16 cellular contexts compared by ENCODE assay signal in genomic region chr21:33647560-33647959, GRCh38. TPM values are rescaled to one million over a fixed set of nuclear protein-coding genes. Genes with fewer than 3 reads are reported as not detected.
DNase-seq lines count a peak whose midpoint lies in the region; TF ChIP-seq lines count a peak whose summit lies in the region.
"Had no signal": no experiment of that assay in that cellular context is flagged by ENCODE, and none has a peak within 500 bp of the region (broad histone marks: within the 10 kb centered on the region; RNA-seq: fewer than 3 reads in every experiment).

No MANE protein-coding gene starts in this region.

- H3K27ac ChIP-seq in trophoblast cell (ENCODE audit: low read depth, low read length) = no peak overlapping the region
- H3K27ac ChIP-seq in subcutaneous abdominal adipose tissue (ENCODE audit: low read depth, low read length) = peak overlapping the region; percentile 32
- H3K27ac ChIP-seq: 22Rv1; A549; BLaER1 treated with 17β-estradiol and CSF1 and Interleukin-3, amounts not matched to agents 10 nM and 100 nM; C4-2B had no signal

- H3K79me2 ChIP-seq in trophoblast cell (ENCODE audit: control insufficient read depth, insufficient read depth, low read length, poor library complexity) = peaks cover 26% of the 10 kb centered on the region

- WGBS in trophoblast cell (ENCODE audit: extremely low coverage, insufficient coverage, insufficient read length) = no CpG with 5 or more reads among the region's 4 CpGs

- BruUV-seq in Caco-2 (replicated peaks; lab: Mats Ljungman, UMichigan) = no TSS peak

- intact Hi-C loops in Caco-2 (cut with micrococcal nuclease; ENCODE audit: unreplicated experiment) = no loop called here

- H3K9me3 ChIP-seq in Caco-2 (no peaks in the 10 kb centered on the region), trophoblast cell (ENCODE audit: insufficient read depth, low read depth, low read length) (no peaks in the 10 kb centered on the region), subcutaneous abdominal adipose tissue (ENCODE audit: control insufficient read depth in 5 of 5, low read length in 5 of 5) (no peaks in the 10 kb centered on the region)
- H3K9me3 ChIP-seq: A549; BLaER1 treated with 17β-estradiol and CSF1 and Interleukin-3, amounts not matched to agents 10 nM and 100 nM had no signal

- H2BK5ac ChIP-seq in trophoblast cell (ENCODE audit: low read depth, low read length, poor library complexity) = no peak overlapping the region

- H3K36me3 Mint-ChIP-seq in Caco-2 (ENCODE audit: insufficient read depth, unreplicated experiment) = peaks cover 8% of the 10 kb centered on the region
- H3K36me3 Mint-ChIP-seq: CD8-positive, alpha-beta T cell had no signal

- peaks cover 7% of the 10 kb centered on the region for H3K79me1 ChIP-seq in trophoblast cell (ENCODE audit: low read length)

- no peak for DNase-seq in Caco-2
- no peak for DNase-seq in trophoblast cell
- DNase-seq in hepatic stellate cell (ENCODE audit: low spot score) = no peak
- DNase-seq in islet precursor cell = no peak
- DNase-seq: AML-193; Calu3; CD4-positive, alpha-beta T cell; CD8-positive, alpha-beta T cell; DMS79 treated with DMSO at 0.1 percent for 48 hours; GF-D8 had no signal

- no peak for TF ChIP-seq CTCF in Caco-2 (IDR thresholded peaks at IDR 0.05; ENCODE audit: insufficient read depth in 1 of 2, low read depth in 1 of 2, low read length in 1 of 2, severe bottlenecking in 1 of 2, unreplicated experiment in 1 of 2)

- no peaks in the 10 kb centered on the region for H3K36me3 ChIP-seq in Caco-2 (ENCODE audit: control insufficient read depth, insufficient read depth, low read length)
- H3K36me3 ChIP-seq in trophoblast cell (ENCODE audit: control insufficient read depth in 1 of 2, insufficient read depth in 2 of 2, low read length in 2 of 2) = peaks cover 0 to 3% of the 10 kb centered on the region in 2 experiments
- H3K36me3 ChIP-seq in subcutaneous abdominal adipose tissue (ENCODE audit: control insufficient read depth in 5 of 5, insufficient read depth in 5 of 5, low read length in 5 of 5) = no peaks in the 10 kb centered on the region

- no peak overlapping the region for H2BK12ac ChIP-seq in trophoblast cell (ENCODE audit: low read length)

- H4K12ac ChIP-seq in trophoblast cell (ENCODE audit: low read depth, low read length) = no peak overlapping the region

- H3K18ac ChIP-seq in trophoblast cell (ENCODE audit: low read length) = no peak overlapping the region

- H3K23ac ChIP-seq in trophoblast cell (ENCODE audit: low read length) = no peak overlapping the region

- H3K4ac ChIP-seq in trophoblast cell (ENCODE audit: low read depth, low read length) = peak overlapping the region; percentile 99

- H3K4me3 Mint-ChIP-seq in Caco-2 (ENCODE audit: unreplicated experiment) = no peak overlapping the region
- H3K4me3 Mint-ChIP-seq: B cell; CD4-positive, alpha-beta T cell; CD8-positive, alpha-beta T cell had no signal

- H3K14ac ChIP-seq in trophoblast cell (ENCODE audit: low read length) = no peak overlapping the region

- H3K4me1 Mint-ChIP-seq in Caco-2 (ENCODE audit: low read depth, unreplicated experiment) = peaks cover 34% of the 10 kb centered on the region

- H4K8ac ChIP-seq in trophoblast cell (ENCODE audit: low read depth, low read length) = no peak overlapping the region

- H3K4me3 ChIP-seq in Caco-2 (ENCODE audit: low read depth, low read length) (no peak overlapping the region), trophoblast cell (ENCODE audit: low read depth, low read length) (no peak overlapping the region), subcutaneous abdominal adipose tissue (ENCODE audit: low read depth in 1 of 5, low read length in 5 of 5) (no peak overlapping the region)
- H3K4me3 ChIP-seq: A549; BLaER1 treated with 17β-estradiol and CSF1 and Interleukin-3, amounts not matched to agents 10 nM and 100 nM had no signal

- CTCF ChIA-PET in Caco-2 (lab: Charles Lee) = no interaction called here

- H3K9ac ChIP-seq in trophoblast cell (ENCODE audit: low read length) = no peak overlapping the region
- H3K9ac ChIP-seq in subcutaneous abdominal adipose tissue (ENCODE audit: low read length in 5 of 5) = no peak overlapping the region
- H3K9ac ChIP-seq: BLaER1 treated with 17β-estradiol and CSF1 and Interleukin-3, amounts not matched to agents 10 nM and 100 nM had no signal

- POLR2A ChIA-PET in Caco-2 (lab: Charles Lee) = no interaction called here

- H3K27ac Mint-ChIP-seq in Caco-2 (ENCODE audit: unreplicated experiment) = peak overlapping the region; percentile 39
- H3K27ac Mint-ChIP-seq: B cell; CD4-positive, alpha-beta T cell; CD8-positive, alpha-beta T cell had no signal

- H2BK120ac ChIP-seq in trophoblast cell (ENCODE audit: insufficient read depth, low read length, poor library complexity) = no peak overlapping the region

- H3K27me3 ChIP-seq in Caco-2 (replicated peaks; ENCODE audit: control insufficient read depth, insufficient read depth, low read length) = no peaks in the 10 kb centered on the region
- H3K27me3 ChIP-seq in trophoblast cell (ENCODE audit: insufficient read depth, low read length) = no peaks in the 10 kb centered on the region
- H3K27me3 ChIP-seq in subcutaneous abdominal adipose tissue (ENCODE audit: control insufficient read depth in 5 of 5, insufficient read depth in 4 of 5, low read length in 5 of 5) = no peaks in the 10 kb centered on the region

- H3K4me1 ChIP-seq in Caco-2 (peaks cover 58% of the 10 kb centered on the region), trophoblast cell (ENCODE audit: control insufficient read depth in 1 of 2, insufficient read depth in 2 of 2, low read length in 2 of 2) (peaks cover 4 to 14% of the 10 kb centered on the region in 2 experiments), subcutaneous abdominal adipose tissue (ENCODE audit: control insufficient read depth in 5 of 5, insufficient read depth in 5 of 5, low read length in 5 of 5) (peaks cover 2 to 80% (median 76%) of the 10 kb centered on the region in 5 donors)

- no peak overlapping the region for H2AK5ac ChIP-seq in trophoblast cell (ENCODE audit: low read length)

- H3K9me3 Mint-ChIP-seq in Caco-2 (ENCODE audit: unreplicated experiment) = no peaks in the 10 kb centered on the region
- H3K9me3 Mint-ChIP-seq: CD4-positive, alpha-beta T cell; CD8-positive, alpha-beta T cell had no signal

- no peak overlapping the region for H2AFZ ChIP-seq in trophoblast cell (ENCODE audit: insufficient read depth, low read length, poor library complexity)

- no peaks in the 10 kb centered on the region for H3K27me3 Mint-ChIP-seq in Caco-2 (ENCODE audit: insufficient read depth, unreplicated experiment)

- H4K91ac ChIP-seq in trophoblast cell (ENCODE audit: low read depth, low read length) = no peak overlapping the region

- H3K4me2 ChIP-seq in trophoblast cell (ENCODE audit: low read length) = no peak overlapping the region
- H3K4me2 ChIP-seq: A549 had no signal

RNA-seq across cellular contexts. Expression of gene ITSN1, which starts 5.3 kb away (rescaled TPM):
- 88.5 and 98.4 TPM in 2 replicates for total RNA-seq in Caco-2 (2022)
- 121 and 122 TPM in 2 replicates for polyA plus RNA-seq in trophoblast cell (2013)

RNA-seq across cellular contexts. Expression of gene CRYZL1, which starts 6.0 kb away (rescaled TPM):
- 26.6 and 29.1 TPM in 2 replicates for total RNA-seq in Caco-2 (2022)
- polyA plus RNA-seq in trophoblast cell (2013) = 20.4 and 21.1 TPM in 2 replicates

RNA-seq across cellular contexts. Expression of gene DONSON, which starts 59.1 kb away (rescaled TPM):
- 36.2 and 36.4 TPM in 2 replicates for total RNA-seq in Caco-2 (2022)
- polyA plus RNA-seq in trophoblast cell (2013) = 34.0 and 34.1 TPM in 2 replicates
